Comparison of ENCODE assay signal across 1 cellular context in genomic region chr16:11312718-11313492, GRCh38.
TF ChIP-seq lines count a peak whose summit lies in the region.

No MANE protein-coding gene starts in this region.

TF ChIP-seq in GM23338, 12 proteins besides CTCF, POLR2A, EP300 and RAD21 (continued from another document):
- TF ChIP-seq ZNF462 (CRISPR knock-in tag; IDR thresholded peaks at IDR 0.05) (no peak), POLR2AphosphoS5 (IDR thresholded peaks at IDR 0.05; ENCODE audit: low read depth) (no peak; the same call in 1 of the 2 replicates), ETS1 (IDR thresholded peaks at IDR 0.05) (no peak), ZNF331 (CRISPR knock-in tag; IDR thresholded peaks at IDR 0.05; ENCODE audit: low read depth) (no peak), NANOG (IDR thresholded peaks at IDR 0.05; ENCODE audit: borderline replicate concordance) (no peak)
